In the genomic region with DNA sequence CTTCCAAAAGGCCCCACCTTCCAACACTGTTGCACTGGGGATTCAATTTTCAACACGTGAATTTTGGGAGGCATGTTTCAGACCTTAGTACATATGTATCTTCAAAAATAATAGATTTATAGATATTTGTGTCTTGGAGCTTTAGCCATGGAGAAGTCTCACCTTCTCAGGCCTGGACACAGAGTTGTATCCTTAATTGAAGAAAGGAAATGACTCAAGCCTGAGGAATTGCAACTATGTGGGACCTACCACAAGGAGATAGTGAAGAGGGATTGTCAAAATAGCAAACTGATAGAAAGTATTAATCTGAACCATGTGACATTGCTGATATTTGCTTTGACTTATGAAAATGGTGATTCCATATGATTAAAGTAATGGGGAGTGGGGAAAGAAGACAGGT, we compare ENCODE assay signal across 13 cellular contexts.
DNase-seq lines count a peak whose midpoint lies in the region; ATAC-seq, FAIRE-seq and TF ChIP-seq lines count a peak whose summit lies in the region.
"Had no signal": no experiment of that assay in that cellular context is flagged by ENCODE, and none has a peak within 500 bp of the region (broad histone marks: within the 10 kb centered on the region; RNA-seq: fewer than 3 reads in every experiment).

No MANE protein-coding gene starts in this region.

- DNase-seq in D721Med (ENCODE audit: insufficient read length, low spot score) (no peak), LHCN-M2 (ENCODE audit: low read depth) (peak; percentile 35), choroid plexus epithelial cell (ENCODE audit: low read depth) (peak; percentile 60), kidney epithelial cell (ENCODE audit: low read depth) (peak; percentile 7), left lobe of liver (ENCODE audit: low spot score) (no peak), HuH-7.5 (ENCODE audit: low spot score) (no peak)
- no peak for DNase-seq in activated naive CD4-positive, alpha-beta T cell treated with Interleukin-2 at 50 U/mL for 16 hours
- DNase-seq: activated effector memory CD4-positive, alpha-beta T cell treated with anti-CD3 and anti-CD28 coated beads, Interleukin-2, amount 50 U/mL, for 16 hours; effector memory CD8-positive, alpha-beta T cell; left colon; posterior cingulate gyrus had no signal

- H3K27me3 ChIP-seq in kidney epithelial cell (ENCODE audit: control insufficient read depth, insufficient read depth, low read length), result no peaks in the 10 kb centered on the region

- FAIRE-seq in D721Med (lab: Jason Lieb, UNC), result peak; percentile 48
- FAIRE-seq: HepG2 had no signal

- ATAC-seq in left lobe of liver, result no peak
- ATAC-seq in HG03442 (IDR thresholded peaks at IDR 0.05; ENCODE audit: unreplicated experiment), result no peak
- ATAC-seq: effector memory CD8-positive, alpha-beta T cell; HepG2; left colon had no signal

- no peak overlapping the region for H3K4me3 ChIP-seq in choroid plexus epithelial cell (ENCODE audit: low read depth, low read length)
- no peak overlapping the region for H3K4me3 ChIP-seq in kidney epithelial cell (ENCODE audit: low read depth, low read length)

- no peaks in the 10 kb centered on the region for H3K36me3 ChIP-seq in kidney epithelial cell (ENCODE audit: control insufficient read depth, insufficient read depth, low read length)

- TF ChIP-seq CTCF in D721Med (IDR thresholded peaks at IDR 0.05; ENCODE audit: insufficient read depth, missing control alignments) (no peak), choroid plexus epithelial cell (conservative IDR thresholded peaks at IDR 0.05; ENCODE audit: low read depth, low read length) (no peak), kidney epithelial cell (IDR thresholded peaks at IDR 0.05; ENCODE audit: insufficient read depth, low read length, poor library complexity, severe bottlenecking) (no peak)

Comparison
In these comparisons a context has a peak if more than half of its experiments do, and no peak if none do; other contexts are left out.
1. DNase-seq: peak in LHCN-M2 (single experiment), choroid plexus epithelial cell (single experiment) and kidney epithelial cell (single experiment); none in D721Med (single experiment), left lobe of liver (single experiment), HuH-7.5 (single experiment) and activated naive CD4-positive, alpha-beta T cell treated with Interleukin-2 at 50 U/mL for 16 hours (single experiment).